Comparison of ENCODE assay signal across 8 cellular contexts in genomic region chr2:105744909-105745853, GRCh38. TPM values are rescaled to one million over a fixed set of nuclear protein-coding genes. Genes with fewer than 3 reads are reported as not detected.
DNase-seq lines count a peak whose midpoint lies in the region; ATAC-seq lines count a peak whose summit lies in the region.

TSS of gene NCK2 (plus strand) at chr2:105744912. CDS start at chr2:105855064, 110,152 bp downstream.

- peak; percentile 10 to 25 for ATAC-seq in CD4-positive, CD25-positive, alpha-beta regulatory T cell (ENCODE audit: low read depth in 2 of 2)
- ATAC-seq in GM18907 (IDR thresholded peaks at IDR 0.05; ENCODE audit: unreplicated experiment) (peak; percentile 19), HG03066 (IDR thresholded peaks at IDR 0.05; ENCODE audit: low read depth, unreplicated experiment) (peak; percentile 27)
- ATAC-seq in stimulated activated naive B cell treated with anti-CD40 and anti-IgM and Interleukin-4, amounts not matched to agents 10 μg/mL and 1 μg/mL and 100 μg/mL, for 72 hours (replicated peaks) = peak; percentile 7 to 20

- H3K27me3 Mint-ChIP-seq in CD4-positive, CD25-positive, alpha-beta regulatory T cell = no peaks in the 10 kb centered on the region
- H3K27me3 Mint-ChIP-seq in stimulated activated naive B cell treated with anti-CD40 and anti-IgM and Interleukin-4, amounts not matched to agents 10 μg/mL and 1 μg/mL and 100 μg/mL, for 72 hours = no peaks in the 10 kb centered on the region

- H3K36me3 ChIP-seq in CD4-positive, CD25-positive, alpha-beta regulatory T cell (ENCODE audit: control insufficient read depth, insufficient read depth, low read length) = peaks cover 7% of the 10 kb centered on the region

- in situ Hi-C loops in SK-MEL-5 (cut with HindIII; ENCODE audit: low pct_unique_long_range_greater_than_20kb, low sequenced_read_pairs) = no loop called here

- DNase-seq in CD4-positive, CD25-positive, alpha-beta regulatory T cell = peak in 2 of 3 donors; percentile 26 to 56
- DNase-seq in SK-MEL-5 (ENCODE audit: low read depth, low spot score) (no peak), cerebellum (ENCODE audit: low spot score) (peak; percentile 28), kidney tubule cell (ENCODE audit: low spot score) (peak; percentile 39), LoVo (ENCODE audit: low spot score) (no peak)
- DNase-seq in stimulated activated naive B cell treated with anti-CD40 and anti-IgM and Interleukin-4, amounts not matched to agents 10 μg/mL and 1 μg/mL and 100 μg/mL, for 72 hours = peak; percentile 35

- H3K36me3 Mint-ChIP-seq in CD4-positive, CD25-positive, alpha-beta regulatory T cell = peaks cover 21% of the 10 kb centered on the region
- H3K36me3 Mint-ChIP-seq in stimulated activated naive B cell treated with anti-CD40 and anti-IgM and Interleukin-4, amounts not matched to agents 10 μg/mL and 1 μg/mL and 100 μg/mL, for 72 hours = peaks cover 41 to 44% of the 10 kb centered on the region in 2 donors

- H3K4me1 Mint-ChIP-seq in CD4-positive, CD25-positive, alpha-beta regulatory T cell = peaks cover 24 to 79% (median 68%) of the 10 kb centered on the region in 4 donors
- H3K4me1 Mint-ChIP-seq in stimulated activated naive B cell treated with anti-CD40 and anti-IgM and Interleukin-4, amounts not matched to agents 10 μg/mL and 1 μg/mL and 100 μg/mL, for 72 hours = peaks cover 51 to 82% of the 10 kb centered on the region in 2 donors

- peak within 1 kb of the TSS; percentile 93 for H3K27ac ChIP-seq in CD4-positive, CD25-positive, alpha-beta regulatory T cell (ENCODE audit: insufficient read depth, low read length, poor library complexity, severe bottlenecking)

- peak within 1 kb of the TSS; percentile 96 for H3K4me3 ChIP-seq in CD4-positive, CD25-positive, alpha-beta regulatory T cell (ENCODE audit: low read depth, low read length)

- H3K9me3 ChIP-seq in CD4-positive, CD25-positive, alpha-beta regulatory T cell (ENCODE audit: control insufficient read depth in 2 of 2, low read length in 2 of 2) = no peaks in the 10 kb centered on the region

- H3K4me1 ChIP-seq in CD4-positive, CD25-positive, alpha-beta regulatory T cell (ENCODE audit: control insufficient read depth, insufficient read depth, low read length, poor library complexity, severe bottlenecking) = peaks cover 77% of the 10 kb centered on the region

- peak within 1 kb of the TSS; percentile 96 to 99 (median 98) for H3K4me3 Mint-ChIP-seq in CD4-positive, CD25-positive, alpha-beta regulatory T cell
- peak within 1 kb of the TSS; percentile 87 to 91 for H3K4me3 Mint-ChIP-seq in stimulated activated naive B cell treated with anti-CD40 and anti-IgM and Interleukin-4, amounts not matched to agents 10 μg/mL and 1 μg/mL and 100 μg/mL, for 72 hours

- peak within 1 kb of the TSS; percentile 95 to 100 (median 99) for H3K27ac Mint-ChIP-seq in CD4-positive, CD25-positive, alpha-beta regulatory T cell
- peak within 1 kb of the TSS; percentile 93 for H3K27ac Mint-ChIP-seq in stimulated activated naive B cell treated with anti-CD40 and anti-IgM and Interleukin-4, amounts not matched to agents 10 μg/mL and 1 μg/mL and 100 μg/mL, for 72 hours

- peaks cover 0 to 1% (median 0%) of the 10 kb centered on the region in 7 donors for H3K9me3 Mint-ChIP-seq in CD4-positive, CD25-positive, alpha-beta regulatory T cell
- H3K9me3 Mint-ChIP-seq in stimulated activated naive B cell treated with anti-CD40 and anti-IgM and Interleukin-4, amounts not matched to agents 10 μg/mL and 1 μg/mL and 100 μg/mL, for 72 hours = peaks cover 0 to 3% of the 10 kb centered on the region in 2 donors

- no peaks in the 10 kb centered on the region for H3K27me3 ChIP-seq in CD4-positive, CD25-positive, alpha-beta regulatory T cell (ENCODE audit: control insufficient read depth, insufficient read depth, low read length)

RNA-seq across cellular contexts. Expression of gene NCK2, which starts in this region (rescaled TPM):
- 167 TPM for total RNA-seq in CD4-positive, CD25-positive, alpha-beta regulatory T cell
- 10 to 100 TPM; 44.8 to 62.3 (median 58.6) TPM for polyA plus RNA-seq in CD4-positive, CD25-positive, alpha-beta regulatory T cell
- total RNA-seq in SK-MEL-5 (2014; rRNA removed; shearing (Covaris generic)) = 89.7 and 95.1 TPM in 2 replicates
- polyA plus RNA-seq in SK-MEL-5 (2015; cell fraction: cytosol; rRNA removed) = 130 and 138 TPM in 2 replicates
- polyA plus RNA-seq in SK-MEL-5 (2015; cell fraction: nucleus; rRNA removed) = 19.2 and 26.0 TPM in 2 replicates
- total RNA-seq in cerebellum = 38.6 TPM

Comparison
In these comparisons a context has a peak if more than half of its experiments do, and no peak if none do; other contexts are left out.
1. DNase-seq: peak in CD4-positive, CD25-positive, alpha-beta regulatory T cell (2 of 3), cerebellum (single experiment), kidney tubule cell (single experiment) and stimulated activated naive B cell treated with anti-CD40 and anti-IgM and Interleukin-4, amounts not matched to agents 10 μg/mL and 1 μg/mL and 100 μg/mL, for 72 hours (single experiment); none in SK-MEL-5 (single experiment) and LoVo (single experiment).
2. Peak in every context shown above with its lines, with median percentiles within 50 percentile points of each other: ATAC-seq.